In genomic region chr1:208450958-208451357, GRCh38 we compare ENCODE assay signal across 13 cellular contexts.
DNase-seq lines count a peak whose midpoint lies in the region; TF ChIP-seq lines count a peak whose summit lies in the region.
"Had no signal": no experiment of that assay in that cellular context is flagged by ENCODE, and none has a peak within 500 bp of the region (broad histone marks: within the 10 kb centered on the region; RNA-seq: fewer than 3 reads in every experiment).

No MANE protein-coding gene starts in this region.

- H3K4me2 ChIP-seq in BLaER1, result peak overlapping the region; percentile 63; the same call in 1 of the 2 replicates
- no peak overlapping the region for H3K4me2 ChIP-seq in MM.1S (ENCODE audit: low read depth, low read length)

- no peaks in the 10 kb centered on the region for H4K20me1 ChIP-seq in BLaER1
- no peaks in the 10 kb centered on the region for H4K20me1 ChIP-seq in MM.1S (ENCODE audit: insufficient read depth, low read length)

- H3K9ac ChIP-seq in BLaER1 (no peak overlapping the region), MM.1S (ENCODE audit: low read length) (no peak overlapping the region)

- H3K9me3 ChIP-seq in BLaER1 (0 out of 2 replicates have a peak, but pooled peaks cover 2% of the 10 kb centered on the region), prostate gland (no peaks in the 10 kb centered on the region), MM.1S (replicated peaks; ENCODE audit: insufficient read depth, low read length) (no peaks in the 10 kb centered on the region)

- no peaks in the 10 kb centered on the region for H3F3A ChIP-seq in MM.1S (ENCODE audit: insufficient read depth, low read length)

- WGBS in prostate gland, result 61% methylated on average over 10 of the region's 10 CpGs

- TF ChIP-seq CTCF in prostate gland (IDR thresholded peaks at IDR 0.05) (no peak), MM.1S (IDR thresholded peaks at IDR 0.05; ENCODE audit: low read length) (no peak)

- H3K27me3 ChIP-seq in BLaER1, result no peaks in the 10 kb centered on the region
- H3K27me3 ChIP-seq in prostate gland (replicated peaks; ENCODE audit: insufficient read depth), result no peaks in the 10 kb centered on the region
- no peaks in the 10 kb centered on the region for H3K27me3 ChIP-seq in MM.1S (replicated peaks; ENCODE audit: insufficient read depth, low read length)

- peak; percentile 1 for DNase-seq in NCI-H1105 (lab: John Stamatoyannopoulos, UW)
- no peak for DNase-seq in NCI-H1105 treated with DMSO at 0.1 percent for 48 hours (lab: John Stamatoyannopoulos, UW)
- peak; percentile 40 for DNase-seq in NCI-H69 (lab: John Stamatoyannopoulos, UW)
- DNase-seq in left kidney (ENCODE audit: low read depth, low spot score), result peak; percentile 39
- no peak for DNase-seq in prostate gland (ENCODE audit: low spot score)
- DNase-seq in DMS114 treated with DMSO at 0.1 percent for 48 hours (lab: John Stamatoyannopoulos, UW; ENCODE audit: unreplicated experiment), result no peak
- no peak for DNase-seq in MM.1S
- DNase-seq: 8988T; CD4-positive, CD25-positive, alpha-beta regulatory T cell; NCI-H345; NCI-H526 treated with DMSO at 0.1 percent for 48 hours; RPMI8226 had no signal

- H3K27ac ChIP-seq in BLaER1 (no peak overlapping the region), prostate gland (no peak overlapping the region), MM.1S (ENCODE audit: low read length) (no peak overlapping the region)

- H3K36me3 ChIP-seq in BLaER1 (no peaks in the 10 kb centered on the region), prostate gland (no peaks in the 10 kb centered on the region), MM.1S (replicated peaks; ENCODE audit: insufficient read depth, low read length) (no peaks in the 10 kb centered on the region)

- no peak overlapping the region for H3K4me3 ChIP-seq in BLaER1
- no peak overlapping the region for H3K4me3 ChIP-seq in prostate gland
- H3K4me3 ChIP-seq in MM.1S (ENCODE audit: low read length), result no peak overlapping the region

- H3K4me1 ChIP-seq in BLaER1 (peaks cover 32% of the 10 kb centered on the region), prostate gland (replicated peaks) (no peaks in the 10 kb centered on the region), MM.1S (ENCODE audit: low read length) (no peaks in the 10 kb centered on the region)

- intact Hi-C loops in prostate gland (cut with DNase I), result no loop called here

- TF ChIP-seq POLR2A in prostate gland (IDR thresholded peaks at IDR 0.05), result no peak

- no peak overlapping the region for H2AFZ ChIP-seq in MM.1S (ENCODE audit: low read length)

- H3K9me2 ChIP-seq in MM.1S (replicated peaks; ENCODE audit: insufficient read depth, low read length), result no peaks in the 10 kb centered on the region

- H3K79me2 ChIP-seq in MM.1S (ENCODE audit: low read length), result no peaks in the 10 kb centered on the region

Comparison
In these comparisons a context has a peak if more than half of its experiments do, and no peak if none do; other contexts are left out.
1. DNase-seq: peak in NCI-H1105 (single experiment), NCI-H69 (single experiment) and left kidney (single experiment); none in NCI-H1105 treated with DMSO at 0.1 percent for 48 hours (single experiment), prostate gland (single experiment), DMS114 treated with DMSO at 0.1 percent for 48 hours (single experiment) and MM.1S (single experiment).